Comparison of ENCODE assay signal across 11 cellular contexts in the genomic region with DNA sequence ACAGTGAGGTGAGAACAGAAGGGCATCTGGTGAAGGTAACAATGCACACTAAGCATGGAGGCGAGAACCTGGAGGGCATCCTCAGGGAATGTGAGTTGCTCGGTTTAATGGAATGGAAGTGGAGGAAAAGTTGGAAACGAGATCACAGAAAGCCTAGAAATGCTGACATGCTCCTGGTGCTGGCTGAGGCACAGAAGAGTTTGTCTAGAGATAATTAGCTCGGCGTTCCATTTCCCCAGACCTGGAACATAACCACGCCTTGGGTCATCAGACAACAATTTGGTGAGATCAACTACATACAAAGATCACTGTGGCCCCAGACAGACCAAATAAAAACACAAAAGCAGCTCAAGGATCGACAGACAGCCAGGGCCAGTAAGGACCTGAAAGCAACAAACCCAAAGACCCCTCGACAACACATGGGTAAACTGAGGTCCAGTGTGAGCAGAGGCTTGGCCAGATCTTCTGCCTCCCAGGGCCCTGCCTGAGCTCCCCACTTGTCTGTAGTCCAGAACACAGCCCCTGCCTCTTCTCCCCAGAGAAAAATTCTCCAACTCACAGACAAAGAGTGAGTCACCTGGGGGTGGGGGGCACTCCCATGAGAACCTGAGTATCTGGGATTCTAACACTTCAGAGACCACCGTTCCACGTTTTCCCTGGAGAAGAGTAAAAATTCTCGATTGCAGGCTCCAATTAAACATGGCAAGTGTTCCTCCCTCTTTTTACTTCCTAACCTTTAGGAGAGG. TPM values are rescaled to one million over a fixed set of nuclear protein-coding genes. Genes with fewer than 3 reads are reported as not detected.
DNase-seq lines count a peak whose midpoint lies in the region; ATAC-seq and TF ChIP-seq lines count a peak whose summit lies in the region.
"Had no signal": no experiment of that assay in that cellular context is flagged by ENCODE, and none has a peak within 500 bp of the region (broad histone marks: within the 10 kb centered on the region; RNA-seq: fewer than 3 reads in every experiment).

No MANE protein-coding gene starts in this region.

- TF ChIP-seq CTCF in endothelial cell (IDR thresholded peaks at IDR 0.05; ENCODE audit: unreplicated experiment) (no peak), type B pancreatic cell (conservative IDR thresholded peaks at IDR 0.05) (no peak)

- no peaks in the 10 kb centered on the region for H3K9me3 Mint-ChIP-seq in endothelial cell (ENCODE audit: unreplicated experiment)
- no peaks in the 10 kb centered on the region for H3K9me3 Mint-ChIP-seq in type B pancreatic cell
- H3K9me3 Mint-ChIP-seq: T-helper 1 cell treated with Interleukin-12 subunit alpha and Interleukin-12 subunit beta and Interleukin-4 antibody, amounts not matched to agents 30 μg/mL and 1 μg/mL, for 36 hours had no signal

- peak overlapping the region; percentile 9 for H3K4me3 ChIP-seq in NT2/D1 (ENCODE audit: insufficient read length, low read depth)
- H3K4me3 ChIP-seq in mesenchymal stem cell (ENCODE audit: insufficient read depth in 1 of 2, low read depth in 1 of 2, low read length in 2 of 2), result peak overlapping the region in 1 of 2 experiments; percentile 39
- H3K4me3 ChIP-seq: GM12878 had no signal

- H3K18ac ChIP-seq in mesenchymal stem cell (ENCODE audit: low read depth in 1 of 2, low read length in 2 of 2), result peak overlapping the region; percentile 85 to 88

- H3K36me3 Mint-ChIP-seq in endothelial cell (ENCODE audit: low read depth, unreplicated experiment) (peaks cover 16% of the 10 kb centered on the region), type B pancreatic cell (peaks cover 8% of the 10 kb centered on the region)

- H3K79me1 ChIP-seq in mesenchymal stem cell (replicated peaks; ENCODE audit: low read length, poor library complexity, severe bottlenecking), result peaks cover 10% of the 10 kb centered on the region

- H2AFZ ChIP-seq in mesenchymal stem cell (ENCODE audit: low read depth, low read length), result no peak overlapping the region

- H3K4me1 Mint-ChIP-seq in endothelial cell (ENCODE audit: unreplicated experiment) (peaks cover 76% of the 10 kb centered on the region), type B pancreatic cell (ENCODE audit: unreplicated experiment) (peaks cover 50% of the 10 kb centered on the region)

- H3K4ac ChIP-seq in mesenchymal stem cell (ENCODE audit: low read depth in 1 of 2, low read length in 2 of 2), result peak overlapping the region; percentile 67 to 72

- peak overlapping the region; percentile 34 for H3K4me2 ChIP-seq in mesenchymal stem cell (ENCODE audit: low read length, poor library complexity, severe bottlenecking)

- H2BK120ac ChIP-seq in mesenchymal stem cell (ENCODE audit: low read depth, low read length), result no peak overlapping the region

- H3K4me3 Mint-ChIP-seq in endothelial cell (ENCODE audit: unreplicated experiment) (no peak overlapping the region), type B pancreatic cell (peak overlapping the region; percentile 26)
- H3K4me3 Mint-ChIP-seq: T-helper 1 cell treated with Interleukin-12 subunit alpha and Interleukin-12 subunit beta and Interleukin-4 antibody, amounts not matched to agents 30 μg/mL and 1 μg/mL, for 36 hours had no signal

- intact Hi-C loops in posterior vena cava (cut with DNase I), result loop anchor here in 1 of 2 donors (10.0 kb wide), 1 partner anchor 288 kb away; no protein-coding TSS in a partner anchor

- H3K36me3 ChIP-seq in NT2/D1 (ENCODE audit: insufficient read depth, insufficient read length, low read length) (peaks cover 47% of the 10 kb centered on the region), mesenchymal stem cell (ENCODE audit: control insufficient read depth in 1 of 2, insufficient read depth in 2 of 2, low read depth in 1 of 2, low read length in 2 of 2) (peaks cover 37 to 43% of the 10 kb centered on the region in 2 experiments)

- 28% methylated on average over 11 of the region's 11 CpGs for WGBS in mesenchymal stem cell

- no peak for ATAC-seq in GM19035 (IDR thresholded peaks at IDR 0.05; ENCODE audit: unreplicated experiment)
- ATAC-seq: GM12878 had no signal

- H3K27ac ChIP-seq in mesenchymal stem cell (ENCODE audit: low read length, poor library complexity, severe bottlenecking), result peak overlapping the region; percentile 99

- peaks cover 34% of the 10 kb centered on the region for H3K4me1 ChIP-seq in NT2/D1 (ENCODE audit: insufficient read depth, insufficient read length)
- peaks cover 58% of the 10 kb centered on the region for H3K4me1 ChIP-seq in mesenchymal stem cell (ENCODE audit: control insufficient read depth, insufficient read depth, low read depth, low read length)

- no peaks in the 10 kb centered on the region for H3K9me3 ChIP-seq in NT2/D1 (ENCODE audit: insufficient read depth, low read length)
- H3K9me3 ChIP-seq in mesenchymal stem cell (ENCODE audit: control insufficient read depth, low read length), result no peaks in the 10 kb centered on the region

- peak overlapping the region in 1 of 2 experiments; percentile 81 for H3K23ac ChIP-seq in mesenchymal stem cell (ENCODE audit: low read length in 2 of 2)

- H3K9ac ChIP-seq in NT2/D1 (ENCODE audit: insufficient read length, low read depth), result peak overlapping the region; percentile 66
- peak overlapping the region; percentile 76 for H3K9ac ChIP-seq in mesenchymal stem cell (ENCODE audit: low read length)

- peak overlapping the region; percentile 98 for H2AK5ac ChIP-seq in mesenchymal stem cell (ENCODE audit: low read length, severe bottlenecking)

- H3K27me3 ChIP-seq in NT2/D1 (ENCODE audit: insufficient read depth, insufficient read length), result no peaks in the 10 kb centered on the region
- H3K27me3 ChIP-seq in mesenchymal stem cell (ENCODE audit: control insufficient read depth in 1 of 2, insufficient read depth in 1 of 2, low read length in 2 of 2), result no peaks in the 10 kb centered on the region

- H3K27me3 Mint-ChIP-seq in endothelial cell (ENCODE audit: unreplicated experiment) (peaks cover 11% of the 10 kb centered on the region), type B pancreatic cell (no peaks in the 10 kb centered on the region)

- H4K8ac ChIP-seq in mesenchymal stem cell (ENCODE audit: low read length), result peak overlapping the region; percentile 66

- peak overlapping the region in 1 of 2 experiments; percentile 50 for H3K14ac ChIP-seq in mesenchymal stem cell (ENCODE audit: low read length in 2 of 2)

- DNase-seq in NT2/D1 (ENCODE audit: low read depth, low spot score) (no peak), endothelial cell (ENCODE audit: low spot score) (no peak), mesenchymal stem cell (peak; percentile 69), type B pancreatic cell (ENCODE audit: extremely low spot score, unreplicated experiment) (no peak), posterior vena cava (ENCODE audit: low spot score) (no peak)
- DNase-seq in activated CD8-positive, alpha-beta memory T cell treated with anti-CD3 and anti-CD28 coated beads, Interleukin-2, amount 50 U/mL, for 4 hours, result no peak
- DNase-seq in activated CD4-positive, alpha-beta T cell treated with anti-CD3 and anti-CD28 coated beads for 48 hours, result no peak
- DNase-seq: activated naive CD4-positive, alpha-beta T cell treated with Interleukin-2 at 50 U/mL for 16 hours had no signal

- peak overlapping the region; percentile 46 to 72 for H2BK12ac ChIP-seq in mesenchymal stem cell (ENCODE audit: low read length in 2 of 2)

- H3K27ac Mint-ChIP-seq in endothelial cell (ENCODE audit: unreplicated experiment) (peak overlapping the region; percentile 6), type B pancreatic cell (peak overlapping the region; percentile 83)
- H3K27ac Mint-ChIP-seq: T-helper 1 cell treated with Interleukin-12 subunit alpha and Interleukin-12 subunit beta and Interleukin-4 antibody, amounts not matched to agents 30 μg/mL and 1 μg/mL, for 36 hours had no signal

- peak overlapping the region; percentile 72 for H4K91ac ChIP-seq in mesenchymal stem cell (ENCODE audit: low read length)

- peak overlapping the region; percentile 98 for H2BK5ac ChIP-seq in mesenchymal stem cell (ENCODE audit: low read depth, low read length, poor library complexity, severe bottlenecking)

- H2BK15ac ChIP-seq in mesenchymal stem cell (ENCODE audit: low read depth, poor library complexity, severe bottlenecking), result peak overlapping the region; percentile 63

RNA-seq across cellular contexts. Expression of gene SHB, which starts 52.5 kb away (rescaled TPM):
- total RNA-seq in endothelial cell (ENCODE audit: unreplicated experiment) (18.5 TPM), type B pancreatic cell (ENCODE audit: low replicate concordance) (14.4 and 20.0 TPM in 2 replicates), posterior vena cava (10 to 100 TPM; 18.7 to 23.0 TPM)
- 18.4 TPM for polyA plus RNA-seq in mesenchymal stem cell (2013, experiment 1 of 2)
- polyA plus RNA-seq in mesenchymal stem cell (2013, experiment 2 of 2), result 17.9 TPM
